20 cellular contexts compared by ENCODE assay signal in genomic region chr2:236505648-236506047, GRCh38.
DNase-seq lines count a peak whose midpoint lies in the region; ATAC-seq, FAIRE-seq and TF ChIP-seq lines count a peak whose summit lies in the region.
"Had no signal": no experiment of that assay in that cellular context is flagged by ENCODE, and none has a peak within 500 bp of the region (broad histone marks: within the 10 kb centered on the region; RNA-seq: fewer than 3 reads in every experiment).

No MANE protein-coding gene starts in this region.

- no peak overlapping the region for H3K23ac ChIP-seq in neuronal stem cell (ENCODE audit: low read depth, low read length, poor library complexity)

- H3K4me3 ChIP-seq in neuronal stem cell (ENCODE audit: low read length in 2 of 2): no peak overlapping the region
- no peak overlapping the region for H3K4me3 ChIP-seq in prostate gland
- H3K4me3 ChIP-seq: GM23248 had no signal

- intact Hi-C loops in prostate gland (cut with DNase I): loop anchor here (10.0 kb wide), 1 partner anchor 141 kb away; no protein-coding TSS in a partner anchor

- peak overlapping the region; percentile 12 for H3K9ac ChIP-seq in neuronal stem cell (ENCODE audit: low read depth, low read length, poor library complexity)
- H3K9ac ChIP-seq: GM23248 had no signal

- H4K8ac ChIP-seq in neuronal stem cell (ENCODE audit: low read depth, low read length): no peak overlapping the region

- H3K27ac ChIP-seq in caudate nucleus (ENCODE audit: low read depth, low read length): peak overlapping the region; percentile 83
- no peak overlapping the region for H3K27ac ChIP-seq in neuronal stem cell (replicated peaks; ENCODE audit: low read length)
- H3K27ac ChIP-seq in prostate gland: no peak overlapping the region
- H3K27ac ChIP-seq: GM23248 had no signal

- no peak overlapping the region for H2BK15ac ChIP-seq in neuronal stem cell (ENCODE audit: low read length)

- no peak overlapping the region for H3K14ac ChIP-seq in neuronal stem cell (ENCODE audit: low read length)

- H3K4me1 ChIP-seq in neuronal stem cell (ENCODE audit: control insufficient read depth in 2 of 2, insufficient read depth in 1 of 2, low read depth in 1 of 2, low read length in 2 of 2): no peaks in the 10 kb centered on the region
- no peaks in the 10 kb centered on the region for H3K4me1 ChIP-seq in prostate gland (replicated peaks)

- DNase-seq in caudate nucleus (lab: John Stamatoyannopoulos, UW) (no peak), frontal cortex (ENCODE audit: low spot score in 2 of 2) (peak; percentile 32 to 53), neuronal stem cell (ENCODE audit: low spot score) (no peak), superior temporal gyrus (ENCODE audit: extremely low spot score) (peak; percentile 26), NCI-H2081 treated with DMSO at 0.1 percent for 48 hours (lab: John Stamatoyannopoulos, UW) (no peak), prostate gland (ENCODE audit: low spot score) (no peak)
- DNase-seq: C1 segment of cervical spinal cord; Calu3; CD4-positive, alpha-beta memory T cell; COR-L47; DMS53; DMS79 treated with DMSO at 0.1 percent for 48 hours; GF-D8; GM23248; H7; HCEC 1CT had no signal

- H4K91ac ChIP-seq in neuronal stem cell (ENCODE audit: low read depth, low read length, poor library complexity): no peak overlapping the region

- H3K27me3 ChIP-seq in neuronal stem cell (ENCODE audit: control insufficient read depth in 3 of 3, insufficient read depth in 3 of 3, low read depth in 1 of 3, low read length in 3 of 3): peaks cover 0 to 8% (median 0%) of the 10 kb centered on the region in 3 experiments
- H3K27me3 ChIP-seq in prostate gland (replicated peaks; ENCODE audit: insufficient read depth): no peaks in the 10 kb centered on the region

- TF ChIP-seq POLR2A in prostate gland (IDR thresholded peaks at IDR 0.05): no peak

- H2BK120ac ChIP-seq in neuronal stem cell (ENCODE audit: low read depth, low read length): no peak overlapping the region

- peaks cover 0 to 7% of the 10 kb centered on the region in 2 donors for H3K9me3 ChIP-seq in neuronal stem cell (replicated peaks in 1 of 2; ENCODE audit: control insufficient read depth in 2 of 2, insufficient read depth in 1 of 2, low read depth in 1 of 2, low read length in 2 of 2)
- H3K9me3 ChIP-seq in prostate gland: no peaks in the 10 kb centered on the region

- ATAC-seq in HG03520 (IDR thresholded peaks at IDR 0.05; ENCODE audit: unreplicated experiment): no peak

- H3K4me2 ChIP-seq in neuronal stem cell (ENCODE audit: insufficient read depth, low read length, poor library complexity, severe bottlenecking): no peak overlapping the region

- no peak overlapping the region for H2AFZ ChIP-seq in neuronal stem cell (ENCODE audit: low read length)
- H2AFZ ChIP-seq: GM23248 had no signal

- no peak overlapping the region for H3K4ac ChIP-seq in neuronal stem cell (ENCODE audit: low read length)

- no peak overlapping the region for H2BK5ac ChIP-seq in neuronal stem cell (ENCODE audit: low read length)

- no peak overlapping the region for H2BK12ac ChIP-seq in neuronal stem cell (ENCODE audit: low read length)

- FAIRE-seq in frontal cortex (lab: Jason Lieb, UNC): no peak
- FAIRE-seq: GM12891, GM18507, H1 had no signal

- H2AK5ac ChIP-seq in neuronal stem cell (ENCODE audit: low read depth, low read length): no peak overlapping the region

- H3K79me1 ChIP-seq in neuronal stem cell (ENCODE audit: low read depth, low read length): no peaks in the 10 kb centered on the region

- H3K36me3 ChIP-seq in neuronal stem cell (replicated peaks in 1 of 2; ENCODE audit: control insufficient read depth in 2 of 2, insufficient read depth in 2 of 2, low read length in 2 of 2) (no peaks in the 10 kb centered on the region), prostate gland (no peaks in the 10 kb centered on the region)

- H3K18ac ChIP-seq in neuronal stem cell (ENCODE audit: low read length): peak overlapping the region; percentile 24

- no CpG with 5 or more reads among the region's 2 CpGs for WGBS in neuronal stem cell (ENCODE audit: extremely low coverage in 2 of 2, insufficient read length in 2 of 2, insufficient replicate concordance in 1 of 2), 2 donors
- 50% methylated on average over 2 of the region's 2 CpGs for WGBS in prostate gland

- no peak for TF ChIP-seq CTCF in prostate gland (IDR thresholded peaks at IDR 0.05)

Comparison
In these comparisons a context has a peak if more than half of its experiments do, and no peak if none do; other contexts are left out.
1. DNase-seq: peak in frontal cortex (2 of 2) and superior temporal gyrus (single experiment); none in caudate nucleus (0 of 61), neuronal stem cell (single experiment), NCI-H2081 treated with DMSO at 0.1 percent for 48 hours (single experiment) and prostate gland (single experiment).